In the genomic region with DNA sequence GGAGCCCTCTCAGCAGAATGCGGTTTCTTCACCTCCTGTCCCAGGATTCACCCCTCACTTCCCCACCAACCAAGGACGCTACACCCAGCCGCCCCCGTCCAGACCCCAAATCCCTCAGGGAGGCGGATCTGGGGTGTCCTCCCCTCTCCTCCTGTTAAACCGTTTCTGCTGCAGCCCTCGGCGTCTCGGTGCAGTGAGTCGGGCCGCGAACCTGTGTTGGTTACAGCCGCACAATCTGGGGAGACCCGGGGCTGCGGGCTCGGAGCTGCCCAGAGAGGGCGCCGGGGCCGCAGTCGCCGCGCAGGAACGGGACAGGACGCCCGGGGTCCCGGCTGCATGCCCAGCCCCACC, we compare ENCODE assay signal across 8 cellular contexts. TPM values are rescaled to one million over a fixed set of nuclear protein-coding genes. Genes with fewer than 3 reads are reported as not detected.
DNase-seq lines count a peak whose midpoint lies in the region; ATAC-seq and TF ChIP-seq lines count a peak whose summit lies in the region.
"Not testable (repeated sequence)": the region's sequence is repeated elsewhere in the genome, so short reads cannot be mapped to it uniquely, and the experiment has no call there.

No MANE protein-coding gene starts in this region.

- peak overlapping the region; percentile 15 for H3K18ac ChIP-seq in mesendoderm (ENCODE audit: low read length)

- not testable (repeated sequence) for H3K36me3 ChIP-seq in BLaER1; OCI-LY3 (replicated peaks; ENCODE audit: low read depth, low read length); esophagus muscularis mucosa; mesendoderm (ENCODE audit: control insufficient read depth, insufficient read depth, low read length)

- H3K4ac ChIP-seq in mesendoderm (ENCODE audit: low read depth, low read length), result peak overlapping the region; percentile 37

- H2BK15ac ChIP-seq in mesendoderm (replicated peaks; ENCODE audit: low read depth), result not testable (repeated sequence)

- not testable (repeated sequence) for H4K8ac ChIP-seq in mesendoderm (ENCODE audit: low read depth, low read length)

- H3K9ac ChIP-seq in BLaER1, result peak overlapping the region; percentile 80
- H3K9ac ChIP-seq in OCI-LY3 (ENCODE audit: low read length), result peak overlapping the region; percentile 66
- H3K9ac ChIP-seq in mesendoderm (ENCODE audit: low read length), result peak overlapping the region; percentile 82

- H2AK5ac ChIP-seq in mesendoderm (ENCODE audit: low read length), result not testable (repeated sequence)

- peaks cover 36% of the 10 kb centered on the region for H3K9me3 ChIP-seq in BLaER1
- not testable (repeated sequence) for H3K9me3 ChIP-seq in OCI-LY3 (ENCODE audit: insufficient read depth, low read length); esophagus muscularis mucosa

- H4K20me1 ChIP-seq in BLaER1; OCI-LY3 (ENCODE audit: insufficient read depth, low read length): not testable (repeated sequence)

- H3K4me3 ChIP-seq in BLaER1, result peak overlapping the region; percentile 79
- peak overlapping the region; percentile 80 for H3K4me3 ChIP-seq in OCI-LY3 (ENCODE audit: low read length)
- H3K4me3 ChIP-seq in esophagus muscularis mucosa, result peak overlapping the region; percentile 72 to 79 (median 78)
- H3K4me3 ChIP-seq in mesendoderm (ENCODE audit: low read length), result peak overlapping the region; percentile 36

- peak; percentile 20 for ATAC-seq in GM19467 (IDR thresholded peaks at IDR 0.05; ENCODE audit: unreplicated experiment)
- ATAC-seq in HG03439 (IDR thresholded peaks at IDR 0.05; ENCODE audit: unreplicated experiment), result peak; percentile 43

- H2BK120ac ChIP-seq in mesendoderm (ENCODE audit: low read depth, low read length), result not testable (repeated sequence)

- peak; percentile 22 for DNase-seq in activated gamma-delta T cell (lab: John Stamatoyannopoulos, UW)
- DNase-seq in esophagus muscularis mucosa (ENCODE audit: extremely low spot score), result peak; percentile 92
- DNase-seq in mesendoderm, result not testable (repeated sequence)
- DNase-seq in stimulated activated CD4-positive, alpha-beta T cell treated with anti-CD3 and anti-CD28 coated beads, Interleukin-2, amount 100 ng/mL, for 48 hours, result peak; percentile 23 to 25

- not testable (repeated sequence) for H3K23ac ChIP-seq in mesendoderm (ENCODE audit: low read length)

- not testable (repeated sequence) for H3K79me2 ChIP-seq in OCI-LY3 (ENCODE audit: low read length); mesendoderm (ENCODE audit: control insufficient read depth, insufficient read depth, low read length)

- H4K5ac ChIP-seq in mesendoderm (ENCODE audit: low read length), result not testable (repeated sequence)

- H3K56ac ChIP-seq in mesendoderm (ENCODE audit: low read length), result peak overlapping the region; percentile 94

- 0% methylated on average over 7 of the region's 26 CpGs for WGBS in esophagus muscularis mucosa
- no CpG with 5 or more reads among the region's 26 CpGs for WGBS in mesendoderm (ENCODE audit: extremely low coverage, insufficient coverage, low lambda C conversion rate)

- TF ChIP-seq EP300 in esophagus muscularis mucosa (IDR thresholded peaks at IDR 0.05), result not testable (repeated sequence)

- not testable (repeated sequence) for H2BK5ac ChIP-seq in mesendoderm (ENCODE audit: low read length)

- peak; percentile 12; the same call in 1 of the 2 replicates for TF ChIP-seq CTCF in OCI-LY3 (IDR thresholded peaks at IDR 0.05; ENCODE audit: low read depth, low read length)
- not testable (repeated sequence) for TF ChIP-seq CTCF in esophagus muscularis mucosa (IDR thresholded peaks at IDR 0.05)

- intact Hi-C loops in esophagus muscularis mucosa (cut with DNase I), result not testable (repeated sequence)

- H3K4me2 ChIP-seq in BLaER1, result peak overlapping the region; percentile 78
- peak overlapping the region; percentile 82 for H3K4me2 ChIP-seq in OCI-LY3 (ENCODE audit: low read length)
- peak overlapping the region; percentile 23 for H3K4me2 ChIP-seq in mesendoderm (ENCODE audit: low read length)

- not testable (repeated sequence) for H3K27me3 ChIP-seq in BLaER1; OCI-LY3 (ENCODE audit: low read depth, low read length); esophagus muscularis mucosa; mesendoderm (ENCODE audit: insufficient read depth, low read length, poor library complexity)

- not testable (repeated sequence) for H3K79me1 ChIP-seq in mesendoderm (ENCODE audit: low read length)

- peak overlapping the region; percentile 20 for H2AFZ ChIP-seq in OCI-LY3 (ENCODE audit: low read depth, low read length)

- TF ChIP-seq POLR2A in esophagus muscularis mucosa (IDR thresholded peaks at IDR 0.05; ENCODE audit: low read depth), result not testable (repeated sequence)

- H3K4me1 ChIP-seq in BLaER1, result peaks cover 12% of the 10 kb centered on the region
- not testable (repeated sequence) for H3K4me1 ChIP-seq in OCI-LY3 (ENCODE audit: low read length); mesendoderm (ENCODE audit: control insufficient read depth, low read depth, low read length)
- H3K4me1 ChIP-seq in esophagus muscularis mucosa, result peaks cover 4 to 15% (median 10%) of the 10 kb centered on the region in 4 donors

- H3K27ac ChIP-seq in BLaER1 (peak overlapping the region; percentile 89), OCI-LY3 (ENCODE audit: low read length) (peak overlapping the region; percentile 39), esophagus muscularis mucosa (replicated peaks in 1 of 4) (peak overlapping the region; percentile 86 to 94 (median 88)), mesendoderm (ENCODE audit: low read depth, low read length) (peak overlapping the region; percentile 66)

RNA-seq across cellular contexts. Expression of a gene that starts 0.4 kb away (rescaled TPM):
- 1 to 10 TPM; 3.5 to 5.4 (median 4.8) TPM for total RNA-seq in esophagus muscularis mucosa
- polyA plus RNA-seq in mesendoderm (2013, experiment 1 of 2), result 2.3 TPM
- polyA plus RNA-seq in mesendoderm (2013, experiment 2 of 2), result 2.5 TPM

RNA-seq across cellular contexts. Expression of a gene that starts 39.3 kb away (rescaled TPM):
- 1 to 10 TPM; 3.3 to 6.6 (median 3.4) TPM for total RNA-seq in esophagus muscularis mucosa
- polyA plus RNA-seq in mesendoderm (2013, experiment 1 of 2), result 1.4 TPM
- polyA plus RNA-seq in mesendoderm (2013, experiment 2 of 2), result 1.3 TPM

RNA-seq across cellular contexts. Expression of a gene that starts 44.2 kb away (rescaled TPM):
- 1 to 10 TPM; 1.7 to 2.9 (median 2.3) TPM for total RNA-seq in esophagus muscularis mucosa
- 0.53 TPM for polyA plus RNA-seq in mesendoderm (2013, experiment 1 of 2)
- polyA plus RNA-seq in mesendoderm (2013, experiment 2 of 2), result 0.57 TPM

Comparison
In these comparisons a context has a peak if more than half of its experiments do, and no peak if none do; other contexts are left out.
1. H3K27ac ChIP-seq: peak in every context shown above with its lines; median percentile 89 in BLaER1; 88 in esophagus muscularis mucosa; 66 in mesendoderm; 39 in OCI-LY3.
2. H3K4me2 ChIP-seq: peak in every context shown above with its lines; median percentile 82 in OCI-LY3; 78 in BLaER1; 23 in mesendoderm.